In the genomic region with DNA sequence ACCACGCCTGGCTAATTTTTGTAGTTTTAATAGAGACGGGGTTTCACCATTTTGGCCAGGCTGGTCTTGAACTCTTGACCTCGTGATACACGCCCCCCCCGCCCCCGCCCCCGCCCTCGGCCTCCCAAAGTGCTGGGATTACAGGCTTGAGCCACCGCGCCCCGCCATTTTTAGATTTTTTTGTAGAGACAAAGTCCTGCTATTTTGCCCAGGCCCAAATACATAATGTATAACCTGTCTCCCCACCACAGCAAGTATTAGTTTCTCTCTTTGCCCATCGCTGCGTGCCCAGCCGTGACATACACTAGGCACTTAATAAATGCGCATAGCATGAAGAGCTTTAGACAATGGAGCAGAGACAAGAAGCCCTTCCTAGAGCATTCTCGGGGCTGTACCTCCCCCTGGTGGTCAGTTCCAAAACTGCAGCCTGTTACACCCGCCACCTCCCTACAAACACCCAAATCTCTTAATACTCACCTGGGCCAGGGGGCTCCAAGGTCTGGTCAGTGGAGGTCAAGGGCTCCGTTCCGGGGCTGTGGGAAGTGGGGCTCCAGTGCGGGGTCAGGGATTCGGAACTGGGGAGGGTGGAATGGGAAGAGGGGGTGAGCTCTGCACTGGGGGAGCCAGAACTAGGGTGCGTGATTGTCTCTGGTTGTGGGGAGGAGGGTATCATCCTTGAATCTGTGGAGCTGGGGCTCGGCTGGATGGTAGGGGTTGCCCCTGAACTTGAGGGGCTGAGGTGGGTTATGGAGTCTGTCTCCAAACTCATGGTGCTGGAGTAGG, we compare ENCODE assay signal across 1 cellular context.
TF ChIP-seq lines count a peak whose summit lies in the region.

No MANE protein-coding gene starts in this region.

TF ChIP-seq in HepG2, 621 proteins besides CTCF, POLR2A, EP300 and RAD21:
- TF ChIP-seq STAG1 (CRISPR knock-in tag; IDR thresholded peaks at IDR 0.05) = peak; percentile 92
- TF ChIP-seq ZKSCAN8 (CRISPR knock-in tag; IDR thresholded peaks at IDR 0.05; ENCODE audit: borderline replicate concordance) = peak; percentile 100
- peak; percentile 97 for TF ChIP-seq SMC3 (IDR thresholded peaks at IDR 0.05; ENCODE audit: low read length)
- TF ChIP-seq ZNF230 (CRISPR knock-in tag; IDR thresholded peaks at IDR 0.05) = 0 out of 2 replicates have a peak, but pooled peaks have one; percentile 33
- TF ChIP-seq, protein P1, sequence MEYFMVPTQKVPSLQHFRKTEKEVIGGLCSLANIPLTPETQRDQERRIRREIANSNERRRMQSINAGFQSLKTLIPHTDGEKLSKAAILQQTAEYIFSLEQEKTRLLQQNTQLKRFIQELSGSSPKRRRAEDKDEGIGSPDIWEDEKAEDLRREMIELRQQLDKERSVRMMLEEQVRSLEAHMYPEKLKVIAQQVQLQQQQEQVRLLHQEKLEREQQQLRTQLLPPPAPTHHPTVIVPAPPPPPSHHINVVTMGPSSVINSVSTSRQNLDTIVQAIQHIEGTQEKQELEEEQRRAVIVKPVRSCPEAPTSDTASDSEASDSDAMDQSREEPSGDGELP (IDR thresholded peaks at IDR 0.05; ENCODE audit: borderline replicate concordance, low read depth) = no peak
